34 cellular contexts compared by ENCODE assay signal in the genomic region with DNA sequence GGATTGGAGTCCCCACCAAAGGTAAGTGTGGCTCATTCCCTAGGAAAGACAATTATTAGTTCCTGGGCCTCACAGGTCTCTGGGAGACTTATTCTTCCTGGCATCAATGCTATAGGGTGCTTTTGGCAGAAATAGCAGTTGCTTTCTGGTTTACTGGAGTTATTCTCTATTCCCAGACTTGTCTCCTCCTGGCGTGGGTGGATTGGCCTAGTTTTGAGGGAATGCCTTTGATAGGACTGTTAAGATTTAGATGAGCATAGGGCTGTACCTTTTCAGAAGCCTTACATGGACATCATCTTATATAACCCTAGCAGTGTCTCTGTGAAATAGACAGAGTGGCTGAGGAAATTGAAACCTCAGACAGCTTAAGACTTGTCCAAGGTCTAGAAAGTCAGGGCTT. TPM values are rescaled to one million over a fixed set of nuclear protein-coding genes. Genes with fewer than 3 reads are reported as not detected.
"Had no signal": no experiment of that assay in that cellular context is flagged by ENCODE, and none has a peak within 500 bp of the region (broad histone marks: within the 10 kb centered on the region; RNA-seq: fewer than 3 reads in every experiment).

No MANE protein-coding gene starts in this region.

- H3K27ac ChIP-seq: hepatocyte, left lung, parathyroid adenoma, psoas muscle, right atrium auricular region, right lobe of liver, testis, tibial artery, upper lobe of right lung had no signal

- DNase-seq: glutamatergic neuron; heart right ventricle; kidney; left colon; left lung; mesendoderm; naive B cell; nucleus accumbens; psoas muscle; right lobe of liver; stimulated activated CD4-positive, alpha-beta T cell treated with anti-CD3 and anti-CD28 coated beads, Interleukin-1b, Interleukin-23, amount 100 ng/mL, for 48 hours; stimulated activated CD4-positive, alpha-beta T cell treated with anti-CD3 and anti-CD28 coated beads, Interleukin-2, amount 100 ng/mL, for 48 hours; stimulated activated CD4-positive, alpha-beta T cell treated with anti-CD3 and anti-CD28 coated beads, Interleukin-4, amount 100 ng/mL, for 4 hours; stimulated activated CD8-positive, alpha-beta memory T cell treated with anti-CD3 and anti-CD28 coated beads, Interleukin-4, amount 100 ng/mL, for 48 hours; stimulated activated naive CD4-positive, alpha-beta T cell treated with Interleukin-2 at 50 U/mL for 16 hours; stimulated activated naive CD8-positive, alpha-beta T cell treated with anti-CD3 and anti-CD28 coated beads, Interleukin-15, amount 100 ng/mL, for 72 hours; substantia nigra; testis; tibial artery; trophoblast cell; upper lobe of right lung had no signal

- H3K27me3 ChIP-seq: heart right ventricle, hepatocyte, left lung, right atrium auricular region, right lobe of liver, testis, tibial artery, upper lobe of right lung had no signal

- H3K4me3 ChIP-seq: heart right ventricle, hepatocyte, left lung, lung, psoas muscle, right atrium auricular region, right lobe of liver, smooth muscle cell, testis, tibial artery, upper lobe of right lung had no signal

- H3K9me3 ChIP-seq: heart right ventricle, left lung, psoas muscle, right atrium auricular region, right lobe of liver, testis, tibial artery, upper lobe of right lung had no signal

- ATAC-seq: heart right ventricle; left colon; left lung; psoas muscle; right lobe of liver; stimulated activated memory B cell treated with anti-CD40 and anti-IgM and Interleukin-4, amounts not matched to agents 10 μg/mL and 1 μg/mL and 100 μg/mL, for 72 hours; stimulated activated naive CD8-positive, alpha-beta T cell treated with anti-CD3 and anti-CD28 coated beads, Interleukin-15, amount 100 ng/mL, for 72 hours; upper lobe of right lung had no signal

- H3K4me1 ChIP-seq: parathyroid adenoma, right lobe of liver, testis, tibial artery, upper lobe of right lung had no signal

RNA-seq across cellular contexts. Expression of a gene that starts 26.6 kb away (rescaled TPM):
- total RNA-seq: lower leg skin, mesothelial cell of epicardium, neural crest cell, osteocyte, renal cortical epithelial cell, right atrium auricular region, skeletal muscle tissue had no signal

RNA-seq across cellular contexts. Expression of a gene that starts 29.5 kb away (rescaled TPM):
- total RNA-seq: osteocyte, posterior vena cava, skeletal muscle tissue had no signal

RNA-seq across cellular contexts. Expression of a gene that starts 42.0 kb away (rescaled TPM):
- total RNA-seq: heart right ventricle, lower leg skin, neural crest cell, osteocyte, smooth muscle cell had no signal
- polyA plus RNA-seq: heart right ventricle, psoas muscle, smooth muscle cell had no signal
